In the genomic region with DNA sequence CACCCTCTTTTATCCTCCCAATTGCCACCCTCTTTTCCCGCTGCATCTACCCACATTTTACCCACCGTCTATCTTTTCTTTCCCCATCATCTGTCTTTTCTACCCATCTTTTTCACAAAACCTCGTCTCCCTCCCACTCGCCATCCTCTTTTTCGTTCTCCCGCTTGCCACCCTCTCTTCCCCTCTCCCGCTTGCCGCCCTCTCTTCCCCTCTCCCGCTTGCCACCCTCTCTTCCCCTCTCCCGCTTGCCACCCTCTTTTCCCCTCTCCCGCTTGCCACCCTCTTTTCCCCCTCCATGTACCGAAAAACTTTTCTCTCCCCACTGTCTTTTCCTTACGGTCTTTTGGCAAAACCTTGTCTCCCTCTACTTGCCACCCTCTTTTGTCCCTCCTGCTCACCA, we compare ENCODE assay signal across 7 cellular contexts.
DNase-seq lines count a peak whose midpoint lies in the region; FAIRE-seq and TF ChIP-seq lines count a peak whose summit lies in the region.
"Not testable (repeated sequence)": the region's sequence is repeated elsewhere in the genome, so short reads cannot be mapped to it uniquely, and the experiment has no call there.

No MANE protein-coding gene starts in this region.

- not testable (repeated sequence) for H4K5ac ChIP-seq in H9 (ENCODE audit: insufficient read length, low read depth, low read length)

- H3K23me2 ChIP-seq in H9 (ENCODE audit: insufficient read length, low read depth, low read length, poor library complexity, severe bottlenecking), result not testable (repeated sequence)

- H2BK20ac ChIP-seq in H9 (ENCODE audit: low read depth, low read length, poor library complexity, severe bottlenecking), result not testable (repeated sequence)

- not testable (repeated sequence) for H3K14ac ChIP-seq in H9 (ENCODE audit: insufficient read depth, low read length)

- H4K8ac ChIP-seq in H9 (replicated peaks; ENCODE audit: insufficient read length, low read depth, low read length), result not testable (repeated sequence)

- not testable (repeated sequence) for H2BK120ac ChIP-seq in H9 (ENCODE audit: low read depth, low read length, poor library complexity, severe bottlenecking)

- not testable (repeated sequence) for H3K56ac ChIP-seq in H9 (ENCODE audit: insufficient read length, low read depth, low read length)

- not testable (repeated sequence) for H3K4me3 Mint-ChIP-seq in H9; chondrocyte (ENCODE audit: unreplicated experiment)

- H3K27ac ChIP-seq in H9 (ENCODE audit: insufficient read length, low read depth, low read length); hepatocyte; iPS-18a (ENCODE audit: low read length): not testable (repeated sequence)

- H2AK5ac ChIP-seq in H9 (ENCODE audit: insufficient read length, low read length), result not testable (repeated sequence)

- not testable (repeated sequence) for H3K4me1 Mint-ChIP-seq in H9; chondrocyte (ENCODE audit: low read depth)

- H3K36me3 Mint-ChIP-seq in H9 (ENCODE audit: insufficient read depth in 1 of 3, low read depth in 3 of 3), result peaks cover 8 to 15% (median 11%) of the 10 kb centered on the region in 3 experiments; a peak in 6 of 7 replicates
- H3K36me3 Mint-ChIP-seq in chondrocyte (ENCODE audit: low read depth), result not testable (repeated sequence)

- not testable (repeated sequence) for H3T11ph ChIP-seq in H9 (ENCODE audit: low read length)

- H2BK5ac ChIP-seq in H9 (ENCODE audit: insufficient read length, low read length), result not testable (repeated sequence)

- peaks cover 66 to 77% of the 10 kb centered on the region in 2 experiments for H3K9me3 Mint-ChIP-seq in H9
- peaks cover 32% of the 10 kb centered on the region for H3K9me3 Mint-ChIP-seq in chondrocyte (ENCODE audit: low read depth)

- not testable (repeated sequence) for H4K20me1 ChIP-seq in H9 (ENCODE audit: control insufficient read depth, insufficient read depth, insufficient read length); hepatocyte (ENCODE audit: insufficient read depth, poor library complexity, severe bottlenecking)

- DNase-seq in H9 (peak; percentile 27), RPMI8226 (peak; percentile 5), chondrocyte (ENCODE audit: low spot score) (peak; percentile 90), hepatocyte (ENCODE audit: low spot score) (peak; percentile 4), left kidney (ENCODE audit: low read depth, low spot score) (peak; percentile 11)
- DNase-seq in urothelium cell line (ENCODE audit: low spot score), result not testable (repeated sequence)

- not testable (repeated sequence) for H4K91ac ChIP-seq in H9 (ENCODE audit: insufficient read length, low read depth, low read length)

- not testable (repeated sequence) for H3K27me3 Mint-ChIP-seq in H9 (ENCODE audit: low read depth); chondrocyte (ENCODE audit: low read depth)

- H3K4me2 ChIP-seq in H9 (ENCODE audit: insufficient read depth, insufficient read length, low read length); hepatocyte: not testable (repeated sequence)

- peak; percentile 96 for FAIRE-seq in urothelium cell line (lab: Jason Lieb, UNC)

- H3K9me3 ChIP-seq in H9 (ENCODE audit: control insufficient read depth, low read depth, low read length), result peaks cover 21% of the 10 kb centered on the region
- not testable (repeated sequence) for H3K9me3 ChIP-seq in hepatocyte (ENCODE audit: low read depth); iPS-18a (ENCODE audit: control insufficient read depth, low read depth, low read length)

- not testable (repeated sequence) for H3K27me3 ChIP-seq in H9 (ENCODE audit: insufficient read depth, low read length); hepatocyte; iPS-18a (ENCODE audit: control insufficient read depth, insufficient read depth, low read length)

- not testable (repeated sequence) for H2BK12ac ChIP-seq in H9 (ENCODE audit: insufficient read length, low read depth, low read length)

- not testable (repeated sequence) for H3K9me2 ChIP-seq in hepatocyte (replicated peaks; ENCODE audit: insufficient read depth)

- not testable (repeated sequence) for H3K79me1 ChIP-seq in H9 (ENCODE audit: insufficient read depth, low read depth, low read length, poor library complexity, severe bottlenecking)

- H3K4me1 ChIP-seq in H9 (ENCODE audit: insufficient read depth, low read length); hepatocyte (ENCODE audit: insufficient read depth); iPS-18a (ENCODE audit: control insufficient read depth, low read depth, low read length): not testable (repeated sequence)

- not testable (repeated sequence) for H3K27ac Mint-ChIP-seq in H9; chondrocyte (ENCODE audit: unreplicated experiment)

- H3K36me3 ChIP-seq in hepatocyte (replicated peaks; ENCODE audit: insufficient read depth, low read depth); iPS-18a (ENCODE audit: control insufficient read depth, low read depth, low read length): not testable (repeated sequence)

- H3K4ac ChIP-seq in H9 (ENCODE audit: low read depth, low read length), result not testable (repeated sequence)

- not testable (repeated sequence) for TF ChIP-seq CTCF in H9 (conservative IDR thresholded peaks at IDR 0.05); chondrocyte (IDR thresholded peaks at IDR 0.05); hepatocyte (IDR thresholded peaks at IDR 0.05; ENCODE audit: poor library complexity)

- H3K23ac ChIP-seq in H9 (ENCODE audit: insufficient read length, low read depth, low read length), result not testable (repeated sequence)

- not testable (repeated sequence) for H3K9ac ChIP-seq in H9 (ENCODE audit: extremely low read depth, insufficient read length, low read length)
- peak overlapping the region; percentile 57 for H3K9ac ChIP-seq in iPS-18a (ENCODE audit: low read length)

- not testable (repeated sequence) for H2BK15ac ChIP-seq in H9 (ENCODE audit: low read depth, low read length)

- H3K79me2 ChIP-seq in H9 (ENCODE audit: insufficient read depth, low read length); hepatocyte: not testable (repeated sequence)

- H3K18ac ChIP-seq in H9 (ENCODE audit: insufficient read length, low read depth, low read length), result not testable (repeated sequence)

- H2AFZ ChIP-seq in H9 (ENCODE audit: low read length); hepatocyte: not testable (repeated sequence)

- WGBS in H9 (ENCODE audit: extremely low coverage, insufficient read length, low lambda C conversion rate), result no CpG with 5 or more reads among the region's 13 CpGs
- WGBS in hepatocyte (ENCODE audit: low lambda C conversion rate, missing lambda C conversion rate), result 38% methylated on average over 1 of the region's 13 CpGs

- not testable (repeated sequence) for H3K4me3 ChIP-seq in hepatocyte
- peak overlapping the region; percentile 70 for H3K4me3 ChIP-seq in iPS-18a (ENCODE audit: low read length)
